In genomic region chr2:105299290-105299689, GRCh38 we compare ENCODE assay signal across 17 cellular contexts. TPM values are rescaled to one million over a fixed set of nuclear protein-coding genes. Genes with fewer than 3 reads are reported as not detected.
DNase-seq lines count a peak whose midpoint lies in the region; ATAC-seq and TF ChIP-seq lines count a peak whose summit lies in the region.
"Had no signal": no experiment of that assay in that cellular context is flagged by ENCODE, and none has a peak within 500 bp of the region (broad histone marks: within the 10 kb centered on the region; RNA-seq: fewer than 3 reads in every experiment).

No MANE protein-coding gene starts in this region.

- no peak overlapping the region for H3K4me3 Mint-ChIP-seq in GM23338
- H3K4me3 Mint-ChIP-seq: activated CD4-positive, alpha-beta T cell treated with anti-CD3 and anti-CD28 coated beads, Interleukin-2, amount 10 ng/mL, durations not matched to agents 24 days and 14 days; T-cell had no signal

- in situ Hi-C loops in SK-MEL-5 (cut with HindIII; ENCODE audit: low pct_unique_long_range_greater_than_20kb, low sequenced_read_pairs): no loop called here

- peaks cover 53% of the 10 kb centered on the region for H3K79me2 ChIP-seq in DOHH2 (ENCODE audit: control insufficient read depth, low read length)
- H3K79me2 ChIP-seq in GM23338 (replicated peaks; ENCODE audit: insufficient read depth): peaks cover 10% of the 10 kb centered on the region
- H3K79me2 ChIP-seq in PC-9 (ENCODE audit: low read depth): peaks cover 17% of the 10 kb centered on the region; the same call in 1 of the 2 replicates

- H3K36me3 ChIP-seq in DOHH2 (ENCODE audit: control insufficient read depth, low read length) (peaks cover 63% of the 10 kb centered on the region), GM23338 (ENCODE audit: insufficient read depth) (peaks cover 8% of the 10 kb centered on the region; the same call in 1 of the 2 replicates), PC-9 (ENCODE audit: low read depth) (peaks cover 2% of the 10 kb centered on the region; the same call in 1 of the 2 replicates)
- H3K36me3 ChIP-seq: BE2C had no signal

- no peak overlapping the region for H2AFZ ChIP-seq in GM23338
- no peak overlapping the region for H2AFZ ChIP-seq in PC-9
- H2AFZ ChIP-seq: parathyroid adenoma had no signal

- no peak overlapping the region for H3K27ac ChIP-seq in DOHH2 (ENCODE audit: low read depth, low read length)
- no peak overlapping the region for H3K27ac ChIP-seq in GM23338 (ENCODE audit: low read depth)
- no peak overlapping the region for H3K27ac ChIP-seq in PC-9
- H3K27ac ChIP-seq: parathyroid adenoma, Peyer's patch, upper lobe of right lung had no signal

- no peaks in the 10 kb centered on the region for H3K4me1 ChIP-seq in DOHH2 (ENCODE audit: control insufficient read depth, low read length)
- no peaks in the 10 kb centered on the region for H3K4me1 ChIP-seq in GM23338 (ENCODE audit: insufficient read depth)
- H3K4me1 ChIP-seq in PC-9 (replicated peaks; ENCODE audit: insufficient read depth): no peaks in the 10 kb centered on the region
- H3K4me1 ChIP-seq: BE2C, Peyer's patch, upper lobe of right lung had no signal

- H3K4me3 ChIP-seq in DOHH2 (ENCODE audit: low read length) (no peak overlapping the region), GM23338 (no peak overlapping the region), PC-9 (no peak overlapping the region)
- H3K4me3 ChIP-seq: Peyer's patch, upper lobe of right lung had no signal

- CTCF ChIA-PET in PC-9 (lab: Charles Lee): no interaction called here

- peaks cover 7% of the 10 kb centered on the region; the same call in 1 of the 2 replicates for H4K20me1 ChIP-seq in DOHH2 (ENCODE audit: control insufficient read depth, insufficient read depth, low read depth, low read length)
- H4K20me1 ChIP-seq in GM23338 (replicated peaks; ENCODE audit: insufficient read depth): peaks cover 5% of the 10 kb centered on the region; the same call in 1 of the 2 replicates
- peaks cover 17% of the 10 kb centered on the region; the same call in 1 of the 2 replicates for H4K20me1 ChIP-seq in PC-9 (ENCODE audit: insufficient read depth)

- POLR2A ChIA-PET in PC-9 (lab: Charles Lee; ENCODE audit: unreplicated experiment): no interaction called here

- H3K27ac Mint-ChIP-seq in GM23338: no peak overlapping the region
- H3K27ac Mint-ChIP-seq: activated CD4-positive, alpha-beta T cell treated with anti-CD3 and anti-CD28 coated beads, Interleukin-2, amount 10 ng/mL, durations not matched to agents 24 days and 14 days; T-cell had no signal

- H3K9me3 ChIP-seq in DOHH2 (ENCODE audit: control insufficient read depth, insufficient read depth, low read length) (no peaks in the 10 kb centered on the region), PC-9 (ENCODE audit: insufficient read depth, low read depth) (no peaks in the 10 kb centered on the region)
- H3K9me3 ChIP-seq: BE2C, Peyer's patch, upper lobe of right lung had no signal

- no peaks in the 10 kb centered on the region for H3K9me3 Mint-ChIP-seq in GM23338
- H3K9me3 Mint-ChIP-seq: activated CD4-positive, alpha-beta T cell treated with anti-CD3 and anti-CD28 coated beads, Interleukin-2, amount 10 ng/mL, durations not matched to agents 24 days and 14 days; T-cell had no signal

- no TSS peak for BruUV-seq in PC-9 (replicated peaks; lab: Mats Ljungman, UMichigan)

- no peaks in the 10 kb centered on the region; the same call in 1 of the 2 replicates for H3F3A ChIP-seq in DOHH2 (ENCODE audit: control insufficient read depth, insufficient read depth)
- no peaks in the 10 kb centered on the region for H3F3A ChIP-seq in GM23338 (replicated peaks; ENCODE audit: low read depth)
- no peaks in the 10 kb centered on the region for H3F3A ChIP-seq in PC-9 (ENCODE audit: insufficient read depth, low read depth)

- H3K27me3 Mint-ChIP-seq in GM23338 (ENCODE audit: insufficient read depth, low read depth, poor library complexity): peaks cover 3% of the 10 kb centered on the region
- H3K27me3 Mint-ChIP-seq: activated CD4-positive, alpha-beta T cell treated with anti-CD3 and anti-CD28 coated beads, Interleukin-2, amount 10 ng/mL, durations not matched to agents 24 days and 14 days; T-cell had no signal

- H3K4me1 Mint-ChIP-seq in GM23338: peaks cover 2% of the 10 kb centered on the region; the same call in 1 of the 3 replicates

- DNase-seq in GM23338 (ENCODE audit: low spot score) (peak; percentile 69), SK-MEL-5 (ENCODE audit: low read depth, low spot score) (peak; percentile 40), kidney tubule cell (ENCODE audit: low spot score) (peak; percentile 33), PC-9 (no peak), cardiac septum (ENCODE audit: low spot score) (no peak), AG08395 (ENCODE audit: low spot score) (no peak)
- DNase-seq in stimulated activated CD4-positive, alpha-beta T cell treated with anti-CD3 and anti-CD28 coated beads, Interleukin-15, amount 100 ng/mL, for 24 hours: no peak
- DNase-seq: activated CD4-positive, alpha-beta T cell treated with anti-CD3 and anti-CD28 coated beads, Interleukin-2, amount 10 ng/mL, durations not matched to agents 24 days and 14 days; BE2C; foreskin fibroblast; NCI-H1105 treated with DMSO at 0.1 percent for 48 hours; NCI-H446; Peyer's patch; T-cell; upper lobe of right lung had no signal

- H3K4me2 ChIP-seq in DOHH2 (ENCODE audit: low read length): no peak overlapping the region
- no peak overlapping the region for H3K4me2 ChIP-seq in GM23338
- H3K4me2 ChIP-seq in PC-9: no peak overlapping the region

- peak; percentile 26 for TF ChIP-seq CTCF in DOHH2 (IDR thresholded peaks at IDR 0.05; ENCODE audit: low read depth, low read length, poor library complexity, severe bottlenecking)
- TF ChIP-seq CTCF in GM23338 (conservative IDR thresholded peaks at IDR 0.05; ENCODE audit: low read depth in 2 of 2): peak; percentile 33 to 50
- TF ChIP-seq CTCF in PC-9 (conservative IDR thresholded peaks at IDR 0.05): no peak

- intact Hi-C loops in PC-9 (cut with micrococcal nuclease; ENCODE audit: unreplicated experiment) (no loop called here), cardiac septum (cut with DNase I) (no loop called here)

- peak; percentile 94 for ATAC-seq in GM23338
- ATAC-seq: T-cell, upper lobe of right lung had no signal

- no peaks in the 10 kb centered on the region for H3K27me3 ChIP-seq in DOHH2 (ENCODE audit: control insufficient read depth, low read length)
- no peaks in the 10 kb centered on the region for H3K27me3 ChIP-seq in GM23338 (ENCODE audit: insufficient read depth)
- H3K27me3 ChIP-seq in PC-9 (ENCODE audit: insufficient read depth, low read depth): no peaks in the 10 kb centered on the region
- H3K27me3 ChIP-seq: BE2C, Peyer's patch, upper lobe of right lung had no signal

- H3K9me2 ChIP-seq in DOHH2 (replicated peaks; ENCODE audit: control insufficient read depth, low read length) (no peaks in the 10 kb centered on the region), GM23338 (ENCODE audit: insufficient read depth) (no peaks in the 10 kb centered on the region), PC-9 (ENCODE audit: insufficient read depth) (no peaks in the 10 kb centered on the region)

- H3K36me3 Mint-ChIP-seq in GM23338 (ENCODE audit: low read depth): peaks cover 27% of the 10 kb centered on the region

TF ChIP-seq in GM23338, 12 proteins besides CTCF, POLR2A, EP300 and RAD21 (continues in another document):
- TF ChIP-seq CREB1 (CRISPR knock-in tag; IDR thresholded peaks at IDR 0.05; ENCODE audit: low read depth) (no peak), EZH2 (IDR thresholded peaks at IDR 0.05; ENCODE audit: low read depth, unreplicated experiment) (no peak)
- TF ChIP-seq, protein P1, sequence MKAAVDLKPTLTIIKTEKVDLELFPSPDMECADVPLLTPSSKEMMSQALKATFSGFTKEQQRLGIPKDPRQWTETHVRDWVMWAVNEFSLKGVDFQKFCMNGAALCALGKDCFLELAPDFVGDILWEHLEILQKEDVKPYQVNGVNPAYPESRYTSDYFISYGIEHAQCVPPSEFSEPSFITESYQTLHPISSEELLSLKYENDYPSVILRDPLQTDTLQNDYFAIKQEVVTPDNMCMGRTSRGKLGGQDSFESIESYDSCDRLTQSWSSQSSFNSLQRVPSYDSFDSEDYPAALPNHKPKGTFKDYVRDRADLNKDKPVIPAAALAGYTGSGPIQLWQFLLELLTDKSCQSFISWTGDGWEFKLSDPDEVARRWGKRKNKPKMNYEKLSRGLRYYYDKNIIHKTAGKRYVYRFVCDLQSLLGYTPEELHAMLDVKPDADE (IDR thresholded peaks at IDR 0.05): no peak

RNA-seq across cellular contexts. Expression of gene TGFBRAP1, which starts 30.2 kb away (rescaled TPM):
- total RNA-seq in GM23338 (2014; rRNA removed; shearing (Covaris generic)): 21.2 and 23.5 TPM in 2 replicates
- 6.3 and 8.2 TPM in 2 replicates for polyA plus RNA-seq in GM23338 (2016; fragmentation: Nextera tagmentation; extraction: Ambion mirVana)
- total RNA-seq in SK-MEL-5 (2014; rRNA removed; shearing (Covaris generic)): 25.1 and 25.5 TPM in 2 replicates
- polyA plus RNA-seq in SK-MEL-5 (2015; cell fraction: cytosol; rRNA removed): 23.8 and 31.1 TPM in 2 replicates
- 23.5 and 24.9 TPM in 2 replicates for polyA plus RNA-seq in SK-MEL-5 (2015; cell fraction: nucleus; rRNA removed)
- total RNA-seq in PC-9 (2021): 11.4 and 16.7 TPM in 2 replicates
- 9.8 TPM for total RNA-seq in cardiac septum

RNA-seq across cellular contexts. Expression of gene C2orf49, which starts 38.0 kb away (rescaled TPM):
- 19.6 and 26.0 TPM in 2 replicates for total RNA-seq in GM23338 (2014; rRNA removed; shearing (Covaris generic))
- 33.8 and 34.7 TPM in 2 replicates for polyA plus RNA-seq in GM23338 (2016; fragmentation: Nextera tagmentation; extraction: Ambion mirVana)
- total RNA-seq in SK-MEL-5 (2014; rRNA removed; shearing (Covaris generic)): 19.1 and 20.4 TPM in 2 replicates
- polyA plus RNA-seq in SK-MEL-5 (2015; cell fraction: cytosol; rRNA removed): 14.8 and 15.5 TPM in 2 replicates
- 14.2 and 17.6 TPM in 2 replicates for polyA plus RNA-seq in SK-MEL-5 (2015; cell fraction: nucleus; rRNA removed)
- total RNA-seq in PC-9 (2021) (16.2 and 19.8 TPM in 2 replicates), cardiac septum (20.2 TPM)

RNA-seq across cellular contexts. Expression of gene GPR45, which starts 57.7 kb away (rescaled TPM):
- total RNA-seq in GM23338 (2014; rRNA removed; shearing (Covaris generic)): 0.21 and 0.23 TPM in 2 replicates
- 0.26 TPM in 1 of 2 replicates, not detected in the other for polyA plus RNA-seq in GM23338 (2016; fragmentation: Nextera tagmentation; extraction: Ambion mirVana)
- 0.21 and 0.98 TPM in 2 replicates for total RNA-seq in SK-MEL-5 (2014; rRNA removed; shearing (Covaris generic))
- polyA plus RNA-seq in SK-MEL-5 (2015; cell fraction: cytosol; rRNA removed): 2.8 TPM in 2 replicates
- polyA plus RNA-seq in SK-MEL-5 (2015; cell fraction: nucleus; rRNA removed): 0.20 and 0.64 TPM in 2 replicates
- total RNA-seq in PC-9 (2021) (not detected in 2 replicates), cardiac septum (not detected)
- total RNA-seq: activated CD4-positive, alpha-beta T cell treated with anti-CD3 and anti-CD28 coated beads, Interleukin-2, amount 10 ng/mL, durations not matched to agents 24 days and 14 days; Peyer's patch; T-cell; upper lobe of right lung had no signal

Comparison
In these comparisons a context has a peak if more than half of its experiments do, and no peak if none do; other contexts are left out.
1. DNase-seq: peak in GM23338 (single experiment), SK-MEL-5 (single experiment) and kidney tubule cell (single experiment); none in PC-9 (0 of 2), cardiac septum (single experiment), stimulated activated CD4-positive, alpha-beta T cell treated with anti-CD3 and anti-CD28 coated beads, Interleukin-15, amount 100 ng/mL, for 24 hours (single experiment) and AG08395 (single experiment).